In the genomic region with DNA sequence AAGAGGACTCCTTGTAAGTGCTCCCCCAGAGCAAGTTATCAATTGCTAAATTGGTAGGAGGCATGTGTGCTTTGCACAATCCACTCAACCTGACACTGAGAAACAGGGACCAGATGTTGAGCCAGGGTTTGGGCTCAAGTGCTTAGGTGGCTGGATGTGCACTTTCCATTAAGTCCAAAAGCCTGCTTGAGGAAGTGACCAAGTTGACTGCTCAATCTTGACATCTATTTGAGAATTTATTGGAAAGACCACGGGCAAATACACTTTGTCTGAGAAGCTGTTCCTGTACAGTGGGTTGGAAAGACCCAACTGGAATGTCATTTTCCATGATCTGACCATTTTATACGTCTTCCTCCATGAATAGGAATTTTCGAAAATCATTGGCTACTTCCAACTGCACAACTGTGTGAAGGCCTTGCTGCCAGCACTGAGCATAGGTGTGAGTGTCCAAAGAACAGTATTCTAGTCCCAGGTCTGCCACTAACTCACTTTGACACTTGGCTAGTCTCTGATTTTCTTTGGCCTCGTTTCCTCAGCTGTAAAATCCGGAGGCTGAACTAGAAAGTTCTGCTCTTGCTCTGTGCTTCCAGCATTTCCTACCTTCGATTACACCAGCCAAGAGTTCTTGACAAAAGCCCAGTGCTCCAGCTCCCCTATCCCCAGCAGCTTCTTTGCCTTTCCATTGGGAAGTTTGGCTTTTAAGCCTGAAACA, we compare ENCODE assay signal across 28 cellular contexts.
A peak's percentile ranks its signal among the peaks of the same experiment; 100 is the strongest.
DNase-seq lines count a peak whose midpoint lies in the region; ATAC-seq, FAIRE-seq and TF ChIP-seq lines count a peak whose summit lies in the region.
"Had no signal": no experiment of that assay in that cellular context is flagged by ENCODE, and none has a peak within 500 bp of the region (broad histone marks: within the 10 kb centered on the region; RNA-seq: fewer than 3 reads in every experiment).

No MANE protein-coding gene starts in this region.

- H4K5ac ChIP-seq in H9 (ENCODE audit: insufficient read length, low read depth, low read length) = no peak overlapping the region

- no peak for DNase-seq in GM23248
- no peak for DNase-seq in PC-9
- no peak for DNase-seq in gastrocnemius medialis
- DNase-seq in GM19239 (ENCODE audit: insufficient read length, low spot score) = no peak
- DNase-seq in inferior parietal cortex (ENCODE audit: extremely low spot score) = no peak
- no peak for DNase-seq in H9
- DNase-seq in OCI-LY7 (ENCODE audit: low spot score) = no peak
- DNase-seq: activated CD4-positive, alpha-beta memory T cell treated with anti-CD3 and anti-CD28 coated beads for 36 hours; activated CD4-positive, CD25-positive, alpha-beta regulatory T cell treated with anti-CD3 and anti-CD28 coated beads, Interleukin-2, amount 50 U/mL, for 72 hours; activated naive CD4-positive, alpha-beta T cell treated with Interleukin-2 at 50 U/mL for 16 hours; dorsolateral prefrontal cortex; glutamatergic neuron; H7; Karpas-422; MV-4-11; naive thymus-derived CD8-positive, alpha-beta T cell; NCI-H146; NCI-H446 treated with DMSO at 0.1 percent for 48 hours; NCI-H82; occipital lobe; SK-N-SH; stimulated activated CD4-positive, alpha-beta T cell treated with anti-CD3 and anti-CD28 coated beads, Interleukin-4, amount 100 ng/mL, for 4 hours; T-helper 2 cell; upper lobe of left lung had no signal

- no peak overlapping the region for H2BK120ac ChIP-seq in H9 (ENCODE audit: low read depth, low read length, poor library complexity, severe bottlenecking)

- TF ChIP-seq POLR2A in gastrocnemius medialis (IDR thresholded peaks at IDR 0.05) = no peak

- H3K23ac ChIP-seq in H9 (ENCODE audit: insufficient read length, low read depth, low read length) = no peak overlapping the region

- no peaks in the 10 kb centered on the region for H3K23me2 ChIP-seq in H9 (ENCODE audit: insufficient read length, low read depth, low read length, poor library complexity, severe bottlenecking)

- POLR2A ChIA-PET in PC-9 (lab: Charles Lee; ENCODE audit: unreplicated experiment) (no interaction called here), OCI-LY7 (lab: Charles Lee) (no interaction called here)

- 0 out of 2 replicates have a peak overlapping the region, but pooled peaks have one; percentile 91 for H3K27ac ChIP-seq in GM23248
- H3K27ac ChIP-seq in PC-9 = peak overlapping the region; percentile 97; the same call in 1 of the 2 replicates
- H3K27ac ChIP-seq in esophagus (ENCODE audit: low read depth in 2 of 2, low read length in 1 of 2) = peak overlapping the region; percentile 22 to 31
- peak overlapping the region; percentile 63 to 82 (median 80) for H3K27ac ChIP-seq in gastrocnemius medialis
- no peak overlapping the region for H3K27ac ChIP-seq in H9 (ENCODE audit: insufficient read length, low read depth, low read length)
- no peak overlapping the region for H3K27ac ChIP-seq in OCI-LY7 (ENCODE audit: low read depth, low read length, poor library complexity, severe bottlenecking)
- H3K27ac ChIP-seq: BLaER1, dorsolateral prefrontal cortex, upper lobe of left lung had no signal

- H3K9ac ChIP-seq in GM23248 (no peak overlapping the region), H9 (ENCODE audit: extremely low read depth, insufficient read length, low read length) (no peak overlapping the region)
- H3K9ac ChIP-seq: BLaER1 had no signal

- H3K79me2 ChIP-seq in GM23248 (ENCODE audit: insufficient read depth) (no peaks in the 10 kb centered on the region), PC-9 (ENCODE audit: low read depth) (no peaks in the 10 kb centered on the region), H9 (ENCODE audit: insufficient read depth, low read length) (no peaks in the 10 kb centered on the region), OCI-LY7 (ENCODE audit: insufficient read depth, low read depth, low read length) (no peaks in the 10 kb centered on the region)

- no peak overlapping the region for H2BK5ac ChIP-seq in H9 (ENCODE audit: insufficient read length, low read length)

- no peak overlapping the region for H4K8ac ChIP-seq in H9 (replicated peaks; ENCODE audit: insufficient read length, low read depth, low read length)

- no peaks in the 10 kb centered on the region for H3K36me3 Mint-ChIP-seq in H9 (ENCODE audit: insufficient read depth in 1 of 3, low read depth in 3 of 3)
- H3K36me3 Mint-ChIP-seq: activated CD4-positive, alpha-beta memory T cell treated with anti-CD3 and anti-CD28 coated beads for 36 hours; brain; naive thymus-derived CD8-positive, alpha-beta T cell had no signal

- H3K4me1 Mint-ChIP-seq in H9 = peaks cover 28 to 32% of the 10 kb centered on the region in 2 experiments

- H2BK20ac ChIP-seq in H9 (ENCODE audit: low read depth, low read length, poor library complexity, severe bottlenecking) = no peak overlapping the region

- intact Hi-C loops in PC-9 (cut with micrococcal nuclease; ENCODE audit: unreplicated experiment) = no loop called here
- intact Hi-C loops in gastrocnemius medialis (cut with DNase I; ENCODE audit: low total_unique reads) = loop anchor here (2.0 kb wide), 2 partner anchors 81 to 139 kb away; no protein-coding TSS in a partner anchor
- intact Hi-C loops in OCI-LY7 (cut with micrococcal nuclease; ENCODE audit: unreplicated experiment) = no loop called here

- no peaks in the 10 kb centered on the region; the same call in 1 of the 2 replicates for H3K27me3 Mint-ChIP-seq in H9 (ENCODE audit: low read depth)
- H3K27me3 Mint-ChIP-seq: brain had no signal

- in situ Hi-C loops in GM23248 (cut with MboI) = loop anchor here (25.0 kb wide), 2 partner anchors 615 to 1065 kb away; no protein-coding TSS in a partner anchor
- in situ Hi-C loops in gastrocnemius medialis (cut with MboI; ENCODE audit: low sequenced_read_pairs in 4 of 4) = loop anchor here in 3 of 4 donors (25.0 kb wide), 1 partner anchor 615 kb away; no protein-coding TSS in a partner anchor

- peaks cover 55% of the 10 kb centered on the region for H3K4me1 ChIP-seq in GM23248 (ENCODE audit: insufficient read depth)
- H3K4me1 ChIP-seq in PC-9 (replicated peaks; ENCODE audit: insufficient read depth) = peaks cover 48% of the 10 kb centered on the region
- H3K4me1 ChIP-seq in esophagus (ENCODE audit: control insufficient read depth in 2 of 2, insufficient read depth in 2 of 2, low read length in 1 of 2) = peaks cover 0 to 3% of the 10 kb centered on the region in 2 donors
- peaks cover 35 to 69% of the 10 kb centered on the region in 2 donors for H3K4me1 ChIP-seq in gastrocnemius medialis
- H3K4me1 ChIP-seq in H9 (ENCODE audit: insufficient read depth, low read length) = no peaks in the 10 kb centered on the region; the same call in none of the 2 replicates
- no peaks in the 10 kb centered on the region for H3K4me1 ChIP-seq in OCI-LY7 (ENCODE audit: insufficient read depth, low read length, poor library complexity, severe bottlenecking)
- H3K4me1 ChIP-seq: BLaER1 had no signal

- H3T11ph ChIP-seq in H9 (ENCODE audit: low read length) = no peak overlapping the region

- H2AK5ac ChIP-seq in H9 (ENCODE audit: insufficient read length, low read length) = no peak overlapping the region

- BruUV-seq in PC-9 (replicated peaks; lab: Mats Ljungman, UMichigan) (no TSS peak), OCI-LY7 (replicated peaks; lab: Mats Ljungman, UMichigan) (no TSS peak)

- H3K4me2 ChIP-seq in GM23248 (ENCODE audit: unreplicated experiment) = no peak overlapping the region
- H3K4me2 ChIP-seq in PC-9 = no peak overlapping the region
- H3K4me2 ChIP-seq in H9 (ENCODE audit: insufficient read depth, insufficient read length, low read length) = no peak overlapping the region
- H3K4me2 ChIP-seq in OCI-LY7 (ENCODE audit: low read length) = no peak overlapping the region
- H3K4me2 ChIP-seq: BLaER1, SK-N-SH had no signal

- TF ChIP-seq CTCF in PC-9 (conservative IDR thresholded peaks at IDR 0.05) = no peak
- TF ChIP-seq CTCF in gastrocnemius medialis (IDR thresholded peaks at IDR 0.05 in 4 of 5, conservative IDR thresholded peaks at IDR 0.05 in 1 of 5) = no peak
- no peak for TF ChIP-seq CTCF in H9 (conservative IDR thresholded peaks at IDR 0.05)
- TF ChIP-seq CTCF in OCI-LY7 (conservative IDR thresholded peaks at IDR 0.05; ENCODE audit: low read length) = no peak

- no peak overlapping the region for H2BK15ac ChIP-seq in H9 (ENCODE audit: low read depth, low read length)

- H4K20me1 ChIP-seq in GM23248 (ENCODE audit: insufficient read depth) (no peaks in the 10 kb centered on the region), PC-9 (ENCODE audit: insufficient read depth) (no peaks in the 10 kb centered on the region), H9 (ENCODE audit: control insufficient read depth, insufficient read depth, insufficient read length) (no peaks in the 10 kb centered on the region), OCI-LY7 (ENCODE audit: insufficient read depth, low read length) (no peaks in the 10 kb centered on the region)
- H4K20me1 ChIP-seq: BLaER1 had no signal

- no peak overlapping the region for H3K18ac ChIP-seq in H9 (ENCODE audit: insufficient read length, low read depth, low read length)

- H3K27me3 ChIP-seq in GM23248 (replicated peaks; ENCODE audit: insufficient read depth) = no peaks in the 10 kb centered on the region
- H3K27me3 ChIP-seq in PC-9 (ENCODE audit: insufficient read depth, low read depth) = no peaks in the 10 kb centered on the region
- H3K27me3 ChIP-seq in esophagus (ENCODE audit: control insufficient read depth in 1 of 2, insufficient read depth in 2 of 2, low read length in 2 of 2) = no peaks in the 10 kb centered on the region
- no peaks in the 10 kb centered on the region for H3K27me3 ChIP-seq in gastrocnemius medialis
- no peaks in the 10 kb centered on the region for H3K27me3 ChIP-seq in H9 (ENCODE audit: insufficient read depth, low read length)
- H3K27me3 ChIP-seq: BLaER1, dorsolateral prefrontal cortex, upper lobe of left lung had no signal

- H3K56ac ChIP-seq in H9 (ENCODE audit: insufficient read length, low read depth, low read length) = no peak overlapping the region

- no peaks in the 10 kb centered on the region for H3K79me1 ChIP-seq in H9 (ENCODE audit: insufficient read depth, low read depth, low read length, poor library complexity, severe bottlenecking)

- H3K36me3 ChIP-seq in GM23248 (ENCODE audit: low read depth) (no peaks in the 10 kb centered on the region), PC-9 (ENCODE audit: low read depth) (no peaks in the 10 kb centered on the region), esophagus (ENCODE audit: control insufficient read depth in 2 of 2, insufficient read depth in 2 of 2, low read length in 1 of 2) (no peaks in the 10 kb centered on the region), gastrocnemius medialis (no peaks in the 10 kb centered on the region), OCI-LY7 (ENCODE audit: insufficient read depth, low read length) (no peaks in the 10 kb centered on the region)
- H3K36me3 ChIP-seq: BLaER1, upper lobe of left lung had no signal

- H4K91ac ChIP-seq in H9 (ENCODE audit: insufficient read length, low read depth, low read length) = no peak overlapping the region

- peak; percentile 23 to 56 for ATAC-seq in gastrocnemius medialis
- ATAC-seq: GM12878; naive thymus-derived CD8-positive, alpha-beta T cell had no signal

- H3K9me3 ChIP-seq in GM23248 (ENCODE audit: low read depth) (no peaks in the 10 kb centered on the region), PC-9 (ENCODE audit: insufficient read depth, low read depth) (no peaks in the 10 kb centered on the region), esophagus (ENCODE audit: control insufficient read depth in 2 of 2, insufficient read depth in 1 of 2, low read depth in 1 of 2, low read length in 1 of 2) (no peaks in the 10 kb centered on the region), gastrocnemius medialis (no peaks in the 10 kb centered on the region), H9 (ENCODE audit: control insufficient read depth, low read depth, low read length) (no peaks in the 10 kb centered on the region), OCI-LY7 (ENCODE audit: low read length) (no peaks in the 10 kb centered on the region)
- H3K9me3 ChIP-seq: SK-N-SH, upper lobe of left lung had no signal

- H3F3A ChIP-seq in GM23248 (ENCODE audit: insufficient read depth) (peaks cover 40% of the 10 kb centered on the region), PC-9 (ENCODE audit: insufficient read depth, low read depth) (peaks cover 32% of the 10 kb centered on the region)

- no peak overlapping the region for H3K4me3 Mint-ChIP-seq in H9
- H3K4me3 Mint-ChIP-seq: activated CD4-positive, alpha-beta memory T cell treated with anti-CD3 and anti-CD28 coated beads for 36 hours; brain; naive thymus-derived CD8-positive, alpha-beta T cell had no signal

- H2BK12ac ChIP-seq in H9 (ENCODE audit: insufficient read length, low read depth, low read length) = no peak overlapping the region

- FAIRE-seq in GM19239 (lab: Jason Lieb, UNC) = no peak
- FAIRE-seq: GM12878 had no signal

- H3K9me3 Mint-ChIP-seq in H9 = no peaks in the 10 kb centered on the region
- H3K9me3 Mint-ChIP-seq: activated CD4-positive, alpha-beta memory T cell treated with anti-CD3 and anti-CD28 coated beads for 36 hours had no signal

- CTCF ChIA-PET in PC-9 (lab: Charles Lee) (interaction anchor here (0.7 kb wide), 1 partner anchor 28 kb away, joined by 3 read pairs; no protein-coding TSS in a partner anchor), OCI-LY7 (lab: Charles Lee; ENCODE audit: unreplicated experiment) (no interaction called here)

- no peak overlapping the region for H3K14ac ChIP-seq in H9 (ENCODE audit: insufficient read depth, low read length)

- H3K4ac ChIP-seq in H9 (ENCODE audit: low read depth, low read length) = no peak overlapping the region

- 95 to 96% methylated on average over 6 of the region's 6 CpGs for WGBS in GM23248 (ENCODE audit: low coverage in 1 of 2, low lambda C conversion rate in 2 of 2, missing lambda C conversion rate in 2 of 2), 2 experiments
- 84 to 85% methylated on average over 6 of the region's 6 CpGs for WGBS in esophagus, 2 donors
- no CpG with 5 or more reads among the region's 6 CpGs for WGBS in H9 (ENCODE audit: extremely low coverage, insufficient read length, low lambda C conversion rate)

- H2AFZ ChIP-seq in GM23248 (no peak overlapping the region), PC-9 (no peak overlapping the region), H9 (ENCODE audit: low read length) (no peak overlapping the region), OCI-LY7 (ENCODE audit: low read length) (no peak overlapping the region)

- H3K9me2 ChIP-seq in GM23248 (ENCODE audit: insufficient read depth) (no peaks in the 10 kb centered on the region), PC-9 (ENCODE audit: insufficient read depth) (no peaks in the 10 kb centered on the region), OCI-LY7 (ENCODE audit: insufficient read depth, low read length) (no peaks in the 10 kb centered on the region)
- H3K9me2 ChIP-seq: SK-N-SH had no signal

- H3K27ac Mint-ChIP-seq in H9 = no peak overlapping the region; a peak in 1 of 7 replicates
- H3K27ac Mint-ChIP-seq: activated CD4-positive, alpha-beta memory T cell treated with anti-CD3 and anti-CD28 coated beads for 36 hours; naive thymus-derived CD8-positive, alpha-beta T cell had no signal

- H3K4me3 ChIP-seq in GM23248 (no peak overlapping the region), PC-9 (no peak overlapping the region), esophagus (ENCODE audit: low read depth in 1 of 2, low read length in 2 of 2) (no peak overlapping the region), gastrocnemius medialis (no peak overlapping the region), OCI-LY7 (ENCODE audit: low read depth, low read length, poor library complexity, severe bottlenecking) (no peak overlapping the region)
- H3K4me3 ChIP-seq: BLaER1, dorsolateral prefrontal cortex, GM12878, upper lobe of left lung had no signal

Comparison
In these comparisons a context has a peak if more than half of its experiments do, and no peak if none do; other contexts are left out.
1. H3K27ac ChIP-seq: peak in GM23248 (single experiment), PC-9 (single experiment), esophagus (2 of 2) and gastrocnemius medialis (4 of 4); none in H9 (single experiment) and OCI-LY7 (single experiment).